In the genomic region with DNA sequence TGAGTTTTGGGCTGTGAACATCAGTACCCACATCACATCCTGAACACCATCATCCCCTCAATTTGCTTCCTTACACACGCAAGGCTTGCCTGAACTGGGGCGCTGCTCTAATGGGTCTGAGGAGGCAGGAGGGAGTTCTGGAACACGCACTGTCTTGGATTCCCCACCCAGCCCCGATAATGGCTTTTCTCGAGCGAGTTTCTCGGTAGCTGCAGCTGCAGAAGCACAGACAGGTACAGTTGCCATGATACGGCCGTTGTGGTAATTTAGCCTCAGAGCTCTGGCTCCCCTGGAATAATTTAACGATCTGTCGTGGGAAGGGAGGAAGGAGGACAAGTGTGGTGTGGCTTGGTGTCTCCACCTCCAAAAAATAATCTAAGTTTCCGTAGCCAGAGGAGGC, we compare ENCODE assay signal across 1 cellular context.
TF ChIP-seq lines count a peak whose summit lies in the region.

No MANE protein-coding gene starts in this region.

TF ChIP-seq in SK-N-SH treated with all-trans-retinoic acid at 6 μM for 48 hours, 23 proteins besides CTCF, POLR2A, EP300 and RAD21 (continued from another document):
- TF ChIP-seq, protein P1, sequence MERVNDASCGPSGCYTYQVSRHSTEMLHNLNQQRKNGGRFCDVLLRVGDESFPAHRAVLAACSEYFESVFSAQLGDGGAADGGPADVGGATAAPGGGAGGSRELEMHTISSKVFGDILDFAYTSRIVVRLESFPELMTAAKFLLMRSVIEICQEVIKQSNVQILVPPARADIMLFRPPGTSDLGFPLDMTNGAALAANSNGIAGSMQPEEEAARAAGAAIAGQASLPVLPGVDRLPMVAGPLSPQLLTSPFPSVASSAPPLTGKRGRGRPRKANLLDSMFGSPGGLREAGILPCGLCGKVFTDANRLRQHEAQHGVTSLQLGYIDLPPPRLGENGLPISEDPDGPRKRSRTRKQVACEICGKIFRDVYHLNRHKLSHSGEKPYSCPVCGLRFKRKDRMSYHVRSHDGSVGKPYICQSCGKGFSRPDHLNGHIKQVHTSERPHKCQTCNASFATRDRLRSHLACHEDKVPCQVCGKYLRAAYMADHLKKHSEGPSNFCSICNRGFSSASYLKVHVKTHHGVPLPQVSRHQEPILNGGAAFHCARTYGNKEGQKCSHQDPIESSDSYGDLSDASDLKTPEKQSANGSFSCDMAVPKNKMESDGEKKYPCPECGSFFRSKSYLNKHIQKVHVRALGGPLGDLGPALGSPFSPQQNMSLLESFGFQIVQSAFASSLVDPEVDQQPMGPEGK (CRISPR knock-in tag; IDR thresholded peaks at IDR 0.05; ENCODE audit: borderline replicate concordance) = no peak
- no peak for TF ChIP-seq ZNF70 (CRISPR knock-in tag; IDR thresholded peaks at IDR 0.05)
- TF ChIP-seq ZFP3 (CRISPR knock-in tag; IDR thresholded peaks at IDR 0.05) = no peak
- TF ChIP-seq ARNTL (CRISPR knock-in tag; IDR thresholded peaks at IDR 0.05; ENCODE audit: borderline replicate concordance, low read depth) = no peak
- no peak for TF ChIP-seq ZFP30 (CRISPR knock-in tag; IDR thresholded peaks at IDR 0.05)
- no peak for TF ChIP-seq ISL1 (CRISPR knock-in tag; IDR thresholded peaks at IDR 0.05)
- TF ChIP-seq TCF4 (CRISPR knock-in tag; IDR thresholded peaks at IDR 0.05; ENCODE audit: borderline replicate concordance) = no peak
- no peak for TF ChIP-seq CSDC2 (CRISPR knock-in tag; IDR thresholded peaks at IDR 0.05)
- no peak for TF ChIP-seq BACH2 (CRISPR knock-in tag; IDR thresholded peaks at IDR 0.05; ENCODE audit: borderline replicate concordance)
- no peak for TF ChIP-seq TOX (CRISPR knock-in tag; IDR thresholded peaks at IDR 0.05; ENCODE audit: borderline replicate concordance)
- no peak for TF ChIP-seq PPARA (CRISPR knock-in tag; IDR thresholded peaks at IDR 0.05; ENCODE audit: borderline replicate concordance)
